15 cellular contexts compared by ENCODE assay signal in the genomic region with DNA sequence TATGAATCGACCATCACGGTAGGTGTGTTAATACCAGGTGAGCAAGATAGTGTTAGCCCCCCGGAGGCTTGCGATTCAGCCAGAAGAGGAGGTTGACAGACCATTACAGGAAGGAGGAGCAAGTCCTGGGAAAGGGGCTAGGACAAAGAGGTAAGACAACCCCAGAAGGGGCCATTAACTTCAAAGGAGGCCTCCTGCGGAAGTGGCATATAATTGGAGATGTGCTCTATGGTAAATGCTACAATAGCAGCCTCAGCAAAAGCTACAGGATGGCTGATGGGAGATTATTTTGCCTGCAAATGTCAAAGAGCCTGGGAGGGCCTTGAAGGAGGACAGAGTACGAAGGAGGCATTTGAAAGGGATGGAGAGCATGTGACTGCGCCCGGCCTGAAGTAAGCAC.
DNase-seq lines count a peak whose midpoint lies in the region; ATAC-seq and TF ChIP-seq lines count a peak whose summit lies in the region.
"Had no signal": no experiment of that assay in that cellular context is flagged by ENCODE, and none has a peak within 500 bp of the region (broad histone marks: within the 10 kb centered on the region; RNA-seq: fewer than 3 reads in every experiment).

No MANE protein-coding gene starts in this region.

- intact Hi-C loops in lower leg skin (cut with DNase I; ENCODE audit: low total_unique reads): no loop called here

- no peaks in the 10 kb centered on the region for H3K36me3 ChIP-seq in HUES48 (ENCODE audit: control insufficient read depth, insufficient read depth, low read length)
- no peaks in the 10 kb centered on the region for H3K36me3 ChIP-seq in neuronal stem cell (replicated peaks in 1 of 2; ENCODE audit: control insufficient read depth in 2 of 2, insufficient read depth in 2 of 2, low read length in 2 of 2)
- H3K36me3 ChIP-seq: Peyer's patch had no signal

- H3K4me2 ChIP-seq in neuronal stem cell (ENCODE audit: insufficient read depth, low read length, poor library complexity, severe bottlenecking): no peak overlapping the region

- H3K4me1 ChIP-seq in HUES48 (ENCODE audit: control insufficient read depth, insufficient read depth, low read length) (peaks cover 33% of the 10 kb centered on the region), neuronal stem cell (ENCODE audit: control insufficient read depth in 2 of 2, insufficient read depth in 1 of 2, low read depth in 1 of 2, low read length in 2 of 2) (peaks cover 14 to 32% of the 10 kb centered on the region in 2 donors)
- H3K4me1 ChIP-seq: Peyer's patch had no signal

- no peaks in the 10 kb centered on the region for H3K9me3 Mint-ChIP-seq in activated T-helper 17 cell treated with anti-CD3 and anti-CD28 coated beads, Interleukin-2, amount 50 U/mL, for 72 hours

- no peak overlapping the region for H3K23ac ChIP-seq in neuronal stem cell (ENCODE audit: low read depth, low read length, poor library complexity)

- no peak overlapping the region for H3K4ac ChIP-seq in neuronal stem cell (ENCODE audit: low read length)

- no peaks in the 10 kb centered on the region for H3K36me3 Mint-ChIP-seq in activated T-helper 17 cell treated with anti-CD3 and anti-CD28 coated beads, Interleukin-2, amount 50 U/mL, for 72 hours (ENCODE audit: low read depth)
- H3K36me3 Mint-ChIP-seq: CD14-positive monocyte had no signal

- no peak overlapping the region for H2BK120ac ChIP-seq in neuronal stem cell (ENCODE audit: low read depth, low read length)

- no peak for ATAC-seq in activated T-helper 17 cell treated with anti-CD3 and anti-CD28 coated beads, Interleukin-2, amount 50 U/mL, for 72 hours (replicated peaks)
- ATAC-seq in GM18511 (IDR thresholded peaks at IDR 0.05; ENCODE audit: unreplicated experiment) (no peak), omental fat pad (ENCODE audit: low FRiP score) (no peak)
- ATAC-seq: Right ventricle myocardium inferior had no signal

- no peak overlapping the region for H4K91ac ChIP-seq in neuronal stem cell (ENCODE audit: low read depth, low read length, poor library complexity)

- H3K27me3 ChIP-seq in HUES48 (ENCODE audit: control insufficient read depth, insufficient read depth, low read length) (no peaks in the 10 kb centered on the region), neuronal stem cell (ENCODE audit: control insufficient read depth in 3 of 3, insufficient read depth in 3 of 3, low read depth in 1 of 3, low read length in 3 of 3) (no peaks in the 10 kb centered on the region)
- H3K27me3 ChIP-seq: Peyer's patch had no signal

- H3K9me3 ChIP-seq in HUES48 (ENCODE audit: control insufficient read depth, insufficient read depth, low read length) (no peaks in the 10 kb centered on the region), neuronal stem cell (replicated peaks in 1 of 2; ENCODE audit: control insufficient read depth in 2 of 2, insufficient read depth in 1 of 2, low read depth in 1 of 2, low read length in 2 of 2) (no peaks in the 10 kb centered on the region)
- H3K9me3 ChIP-seq: Peyer's patch had no signal

- H3K9ac ChIP-seq in HUES48 (ENCODE audit: low read depth, low read length): no peak overlapping the region
- no peak overlapping the region for H3K9ac ChIP-seq in neuronal stem cell (ENCODE audit: low read depth, low read length, poor library complexity)

- peak overlapping the region; percentile 71 for H3K27ac ChIP-seq in HUES48 (ENCODE audit: low read depth, low read length)
- H3K27ac ChIP-seq in neuronal stem cell (replicated peaks; ENCODE audit: low read length): no peak overlapping the region
- H3K27ac ChIP-seq: Peyer's patch had no signal

- WGBS in neuronal stem cell (ENCODE audit: extremely low coverage in 2 of 2, insufficient read length in 2 of 2, insufficient replicate concordance in 1 of 2), 2 donors: no CpG with 5 or more reads among the region's 8 CpGs
- 91 to 93% methylated on average over 8 of the region's 8 CpGs for WGBS in lower leg skin, 2 donors

- H2AFZ ChIP-seq in neuronal stem cell (ENCODE audit: low read length): peak overlapping the region; percentile 47

- H2AK5ac ChIP-seq in neuronal stem cell (ENCODE audit: low read depth, low read length): no peak overlapping the region

- no peak overlapping the region for H3K14ac ChIP-seq in neuronal stem cell (ENCODE audit: low read length)

- no peak overlapping the region for H4K8ac ChIP-seq in neuronal stem cell (ENCODE audit: low read depth, low read length)

- TF ChIP-seq CTCF in omental fat pad (IDR thresholded peaks at IDR 0.05) (no peak), lower leg skin (IDR thresholded peaks at IDR 0.05) (no peak)

- peaks cover under 1% of the 10 kb centered on the region for H3K4me1 Mint-ChIP-seq in activated T-helper 17 cell treated with anti-CD3 and anti-CD28 coated beads, Interleukin-2, amount 50 U/mL, for 72 hours

- no peak overlapping the region for H3K18ac ChIP-seq in neuronal stem cell (ENCODE audit: low read length)

- no peak overlapping the region for H3K4me3 Mint-ChIP-seq in activated T-helper 17 cell treated with anti-CD3 and anti-CD28 coated beads, Interleukin-2, amount 50 U/mL, for 72 hours
- H3K4me3 Mint-ChIP-seq: CD14-positive monocyte had no signal

- no peak overlapping the region for H2BK12ac ChIP-seq in neuronal stem cell (ENCODE audit: low read length)

- H2BK15ac ChIP-seq in neuronal stem cell (ENCODE audit: low read length): no peak overlapping the region

- no peak overlapping the region for H2BK5ac ChIP-seq in neuronal stem cell (ENCODE audit: low read length)

- no peak for TF ChIP-seq POLR2A in lower leg skin (IDR thresholded peaks at IDR 0.05)

- H3K27me3 Mint-ChIP-seq in activated T-helper 17 cell treated with anti-CD3 and anti-CD28 coated beads, Interleukin-2, amount 50 U/mL, for 72 hours: no peaks in the 10 kb centered on the region

- DNase-seq in iPS-NIHi7 (ENCODE audit: extremely low spot score) (peak; percentile 61), neuronal stem cell (ENCODE audit: low spot score) (no peak), omental fat pad (ENCODE audit: low spot score) (no peak), H4 (ENCODE audit: low spot score) (no peak), lower leg skin (ENCODE audit: low spot score in 2 of 2) (no peak)
- DNase-seq: DMS 273 treated with DMSO at 0.1 percent for 48 hours, KG1, NCI-H2029, NCI-H510A, Peyer's patch had no signal

- no peaks in the 10 kb centered on the region for H3K79me1 ChIP-seq in neuronal stem cell (ENCODE audit: low read depth, low read length)

- H3K4me3 ChIP-seq in HUES48 (ENCODE audit: low read depth, low read length) (no peak overlapping the region), neuronal stem cell (ENCODE audit: low read length in 2 of 2) (no peak overlapping the region), lower leg skin (ENCODE audit: low read depth, poor library complexity, severe bottlenecking) (no peak overlapping the region)
- H3K4me3 ChIP-seq: Peyer's patch had no signal

- H3K27ac Mint-ChIP-seq in activated T-helper 17 cell treated with anti-CD3 and anti-CD28 coated beads, Interleukin-2, amount 50 U/mL, for 72 hours: peak overlapping the region; percentile 41
- H3K27ac Mint-ChIP-seq: CD14-positive monocyte had no signal
